13 cellular contexts compared by ENCODE assay signal in the genomic region with DNA sequence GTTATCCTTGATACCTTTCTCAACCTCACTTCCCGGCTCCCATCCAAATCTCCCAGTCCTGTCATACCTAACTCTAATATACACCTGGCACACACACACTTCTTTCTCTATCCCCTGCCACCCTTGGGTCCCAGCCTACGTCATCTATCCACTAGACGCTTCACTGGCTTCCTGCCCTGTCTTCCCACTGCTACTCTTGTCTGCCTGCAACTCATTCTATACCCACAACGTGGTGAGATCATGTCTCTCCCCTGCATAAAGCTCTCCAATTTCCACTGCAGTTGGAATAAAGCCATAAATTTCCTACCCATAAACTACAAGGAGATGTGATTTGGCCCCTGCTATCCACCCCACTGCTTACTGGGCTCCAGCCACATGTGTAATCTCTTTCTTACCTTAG.
DNase-seq lines count a peak whose midpoint lies in the region; ATAC-seq and TF ChIP-seq lines count a peak whose summit lies in the region.
"Had no signal": no experiment of that assay in that cellular context is flagged by ENCODE, and none has a peak within 500 bp of the region (broad histone marks: within the 10 kb centered on the region; RNA-seq: fewer than 3 reads in every experiment).

No MANE protein-coding gene starts in this region.

- RAD21 ChIA-PET in HCT116 (lab: Charles Lee; ENCODE audit: low non-redundant PET in 1 of 2, low total read pairs in 2 of 2, uncharacterized antibody in 2 of 2, unreplicated experiment in 2 of 2), result no interaction called here

- H3K4me3 ChIP-seq in HCT116 (replicated peaks in 1 of 2; ENCODE audit: low read depth in 1 of 2, low read length in 2 of 2) (no peak overlapping the region), PC-3 (ENCODE audit: low read length) (no peak overlapping the region)
- H3K4me3 ChIP-seq: GM23338 had no signal

- H3K36me3 ChIP-seq in HCT116 (ENCODE audit: control insufficient read depth in 1 of 2, insufficient read depth in 2 of 2, low read length in 2 of 2) (no peaks in the 10 kb centered on the region), PC-3 (ENCODE audit: low read depth, low read length) (no peaks in the 10 kb centered on the region)

- CTCF ChIA-PET in HCT116 (lab: Charles Lee), result no interaction called here
- CTCF ChIA-PET in PC-3 (lab: Charles Lee), result no interaction called here

- H2AFZ ChIP-seq in HCT116 (ENCODE audit: low read depth, low read length, poor library complexity, severe bottlenecking), result no peak overlapping the region
- no peak overlapping the region for H2AFZ ChIP-seq in PC-3 (ENCODE audit: low read length)
- H2AFZ ChIP-seq: GM23338 had no signal

- BruUV-seq in HCT116 (replicated peaks; lab: Mats Ljungman, UMichigan), result TSS peak; percentile 7
- BruUV-seq in PC-3 (replicated peaks; lab: Mats Ljungman, UMichigan), result TSS peak; percentile 9

- H3K4me2 ChIP-seq in HCT116 (ENCODE audit: low read length) (no peak overlapping the region), PC-3 (ENCODE audit: low read length) (no peak overlapping the region)
- H3K4me2 ChIP-seq: GM23338 had no signal

- H3K4me1 ChIP-seq in HCT116 (ENCODE audit: control insufficient read depth in 1 of 2, insufficient read depth in 2 of 2, low read length in 2 of 2) (no peaks in the 10 kb centered on the region), PC-3 (ENCODE audit: insufficient read depth, low read length) (no peaks in the 10 kb centered on the region)

- no peaks in the 10 kb centered on the region for H3K27me3 ChIP-seq in HCT116 (ENCODE audit: insufficient read depth, low read length)
- H3K27me3 ChIP-seq in PC-3 (ENCODE audit: low read length), result no peaks in the 10 kb centered on the region

- no peaks in the 10 kb centered on the region for H3K4me1 Mint-ChIP-seq in progenitor cell of endocrine pancreas (ENCODE audit: low read depth)
- H3K4me1 Mint-ChIP-seq: CD4-positive, CD25-positive, alpha-beta regulatory T cell had no signal

- H4K20me1 ChIP-seq in HCT116 (ENCODE audit: insufficient read depth), result no peaks in the 10 kb centered on the region
- H4K20me1 ChIP-seq in PC-3 (ENCODE audit: low read length), result no peaks in the 10 kb centered on the region

- no peak for TF ChIP-seq RAD21 in HCT116 (IDR thresholded peaks at IDR 0.05; ENCODE audit: low read depth)

- intact Hi-C loops in HCT116 (cut with micrococcal nuclease) (loop anchor here (10.0 kb wide), 1 partner anchor 65 kb away; no protein-coding TSS in a partner anchor), PC-3 (cut with micrococcal nuclease) (loop anchor here (10.0 kb wide), 1 partner anchor 205 kb away; no protein-coding TSS in a partner anchor)

- no peaks in the 10 kb centered on the region for H3K79me2 ChIP-seq in HCT116 (ENCODE audit: insufficient read depth, low read length)
- no peaks in the 10 kb centered on the region for H3K79me2 ChIP-seq in PC-3 (ENCODE audit: low read length)

- H3K9ac ChIP-seq in HCT116 (ENCODE audit: low read length) (no peak overlapping the region), PC-3 (ENCODE audit: low read length) (no peak overlapping the region)

- H3F3A ChIP-seq in PC-3 (ENCODE audit: low read length, unreplicated experiment), result no peaks in the 10 kb centered on the region

- TF ChIP-seq CTCF in HCT116 (IDR thresholded peaks at IDR 0.05 in 2 of 3, conservative IDR thresholded peaks at IDR 0.05 in 1 of 3; ENCODE audit: borderline replicate concordance in 1 of 3, insufficient read depth in 1 of 3, low read depth in 2 of 3, low read length in 2 of 3), result no peak
- no peak for TF ChIP-seq CTCF in PC-3 (conservative IDR thresholded peaks at IDR 0.05; ENCODE audit: low read depth, low read length)
- TF ChIP-seq CTCF in progenitor cell of endocrine pancreas (IDR thresholded peaks at IDR 0.05; ENCODE audit: unreplicated experiment), result no peak

- no peak overlapping the region for H3K27ac ChIP-seq in HCT116 (ENCODE audit: low read depth, low read length)
- H3K27ac ChIP-seq in PC-3 (ENCODE audit: low read length), result no peak overlapping the region
- H3K27ac ChIP-seq: 22Rv1 had no signal

- POLR2A ChIA-PET in HCT116 (lab: Charles Lee), result no interaction called here
- POLR2A ChIA-PET in PC-3 (lab: Charles Lee; ENCODE audit: unreplicated experiment), result no interaction called here

- TF ChIP-seq POLR2A in HCT116 (IDR thresholded peaks at IDR 0.05; ENCODE audit: borderline replicate concordance, extremely low read depth, insufficient read depth, insufficient read length), result no peak

- H3K27me3 Mint-ChIP-seq in progenitor cell of endocrine pancreas, result no peaks in the 10 kb centered on the region

- H3K9me3 Mint-ChIP-seq in progenitor cell of endocrine pancreas (ENCODE audit: low read depth), result no peaks in the 10 kb centered on the region
- H3K9me3 Mint-ChIP-seq: CD4-positive, CD25-positive, alpha-beta regulatory T cell; GM23338 had no signal

- no peaks in the 10 kb centered on the region for H3K9me2 ChIP-seq in HCT116 (ENCODE audit: insufficient read depth)
- no peaks in the 10 kb centered on the region for H3K9me2 ChIP-seq in PC-3 (replicated peaks; ENCODE audit: low read length)

- no peak overlapping the region for H3K4me3 Mint-ChIP-seq in progenitor cell of endocrine pancreas (ENCODE audit: low read depth)
- H3K4me3 Mint-ChIP-seq: CD4-positive, CD25-positive, alpha-beta regulatory T cell; GM23338 had no signal

- H3K9me3 ChIP-seq in HCT116 (ENCODE audit: control insufficient read depth in 1 of 2, insufficient read depth in 1 of 2, low read depth in 1 of 2, low read length in 2 of 2), result no peaks in the 10 kb centered on the region
- H3K9me3 ChIP-seq in PC-3 (ENCODE audit: low read length), result no peaks in the 10 kb centered on the region

- H3K27ac Mint-ChIP-seq in progenitor cell of endocrine pancreas, result no peak overlapping the region
- H3K27ac Mint-ChIP-seq: CD4-positive, CD25-positive, alpha-beta regulatory T cell; GM23338 had no signal

- DNase-seq in DMS 273 (lab: John Stamatoyannopoulos, UW; ENCODE audit: unreplicated experiment) (peak; percentile 20), DMS 273 treated with DMSO at 0.1 percent for 48 hours (lab: John Stamatoyannopoulos, UW) (no peak), HCT116 (ENCODE audit: low read depth, low spot score) (no peak), PC-3 (no peak), glomerular visceral epithelial cell (ENCODE audit: extremely low spot score) (peak; percentile 52), progenitor cell of endocrine pancreas (ENCODE audit: low spot score, unreplicated experiment) (no peak), CD1c-positive myeloid dendritic cell (ENCODE audit: extremely low spot score) (no peak), GM19238 (ENCODE audit: insufficient read length, low spot score) (no peak)
- DNase-seq: CD4-positive, CD25-positive, alpha-beta regulatory T cell; DMS79 treated with DMSO at 0.1 percent for 48 hours; H7 had no signal

- no peak for ATAC-seq in HCT116
- ATAC-seq in PC-3, result no peak
- ATAC-seq: GM23338 had no signal

- H3K36me3 Mint-ChIP-seq in progenitor cell of endocrine pancreas (ENCODE audit: insufficient read depth), result peaks cover 4% of the 10 kb centered on the region
- H3K36me3 Mint-ChIP-seq: CD4-positive, CD25-positive, alpha-beta regulatory T cell had no signal

TF ChIP-seq in HCT116, 20 proteins besides CTCF, POLR2A, EP300 and RAD21:
- TF ChIP-seq, protein P1, sequence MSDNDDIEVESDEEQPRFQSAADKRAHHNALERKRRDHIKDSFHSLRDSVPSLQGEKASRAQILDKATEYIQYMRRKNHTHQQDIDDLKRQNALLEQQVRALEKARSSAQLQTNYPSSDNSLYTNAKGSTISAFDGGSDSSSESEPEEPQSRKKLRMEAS (IDR thresholded peaks at IDR 0.05), result no peak
- no peak for TF ChIP-seq JUND (IDR thresholded peaks at IDR 0.05)
- TF ChIP-seq TCF7L2 (IDR thresholded peaks at IDR 0.05; ENCODE audit: borderline replicate concordance, extremely low read depth, insufficient read depth, insufficient read length), result no peak
- TF ChIP-seq EZH2 (IDR thresholded peaks at IDR 0.05), result no peak
- TF ChIP-seq SIN3A (IDR thresholded peaks at IDR 0.05; ENCODE audit: low read depth), result no peak
- TF ChIP-seq, protein P2, sequence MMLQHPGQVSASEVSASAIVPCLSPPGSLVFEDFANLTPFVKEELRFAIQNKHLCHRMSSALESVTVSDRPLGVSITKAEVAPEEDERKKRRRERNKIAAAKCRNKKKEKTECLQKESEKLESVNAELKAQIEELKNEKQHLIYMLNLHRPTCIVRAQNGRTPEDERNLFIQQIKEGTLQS (IDR thresholded peaks at IDR 0.05), result no peak
- no peak for TF ChIP-seq YY1 (IDR thresholded peaks at IDR 0.05; ENCODE audit: extremely low read depth, insufficient replicate concordance, low read depth, low read length)
- no peak for TF ChIP-seq FOSL1 (IDR thresholded peaks at IDR 0.05; ENCODE audit: low read depth)
- no peak for TF ChIP-seq SP1 (IDR thresholded peaks at IDR 0.05; ENCODE audit: low read depth)
- no peak for TF ChIP-seq CEBPB (IDR thresholded peaks at IDR 0.05; ENCODE audit: low read depth)

Comparison
In these comparisons a context has a peak if more than half of its experiments do, and no peak if none do; other contexts are left out.
1. DNase-seq: peak in DMS 273 (single experiment) and glomerular visceral epithelial cell (single experiment); none in DMS 273 treated with DMSO at 0.1 percent for 48 hours (single experiment), HCT116 (single experiment), PC-3 (single experiment), progenitor cell of endocrine pancreas (single experiment), CD1c-positive myeloid dendritic cell (single experiment) and GM19238 (single experiment).